ENCODE assay signal across 7 cellular contexts in the genomic region with DNA sequence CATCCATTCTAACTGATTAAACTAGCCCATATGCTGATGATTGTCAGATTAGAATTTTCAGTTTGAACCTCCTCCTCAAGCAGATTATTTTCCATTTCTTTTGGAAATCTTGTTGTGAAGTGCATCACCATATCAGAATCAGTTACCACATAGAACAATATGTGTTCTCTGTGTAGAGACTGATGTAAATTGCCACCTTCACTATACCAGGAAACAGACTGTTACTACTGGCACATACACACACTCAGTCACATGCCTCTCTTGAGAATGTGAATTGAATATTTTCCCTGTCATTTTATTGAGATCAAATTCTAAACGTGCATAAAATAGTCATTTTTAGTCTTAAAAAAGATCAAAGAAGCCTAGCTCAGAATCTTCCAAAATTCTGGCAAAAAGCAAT.
"Had no signal": no experiment of that assay in that cellular context is flagged by ENCODE, and none has a peak within 500 bp of the region (broad histone marks: within the 10 kb centered on the region; RNA-seq: fewer than 3 reads in every experiment).

No MANE protein-coding gene starts in this region.

- H3K4me3 ChIP-seq: GM23248, K562 had no signal

- ATAC-seq: K562 had no signal

- FAIRE-seq: HTR-8/SVneo, K562 had no signal

- H3K27ac Mint-ChIP-seq: H9 had no signal

- H3K27ac ChIP-seq: GM23248 had no signal

- DNase-seq: GM23248, GOT3, H9, HCEC 1CT, IMR-90 had no signal

- H3K4me3 Mint-ChIP-seq: H9 had no signal

- H3K9ac ChIP-seq: GM23248 had no signal
